ENCODE assay signal across 7 cellular contexts in genomic region chr10:95758351-95759025, GRCh38. TPM values are rescaled to one million over a fixed set of nuclear protein-coding genes. Genes with fewer than 3 reads are reported as not detected.
DNase-seq lines count a peak whose midpoint lies in the region; ATAC-seq and TF ChIP-seq lines count a peak whose summit lies in the region.

No MANE protein-coding gene starts in this region.

- H3K36me3 Mint-ChIP-seq in T-helper 1 cell treated with Interleukin-12 subunit alpha and Interleukin-12 subunit beta and Interleukin-4 antibody, amounts not matched to agents 30 μg/mL and 1 μg/mL, for 36 hours (ENCODE audit: low read depth) = peaks cover 8% of the 10 kb centered on the region

- peak overlapping the region; percentile 18 for H3K4me3 Mint-ChIP-seq in T-helper 1 cell treated with Interleukin-12 subunit alpha and Interleukin-12 subunit beta and Interleukin-4 antibody, amounts not matched to agents 30 μg/mL and 1 μg/mL, for 36 hours

- ATAC-seq in HG02763 (IDR thresholded peaks at IDR 0.05; ENCODE audit: unreplicated experiment) = peak; percentile 43

- H3K14ac ChIP-seq in neuronal stem cell (ENCODE audit: low read length) = peak overlapping the region; percentile 57

- H3K4me2 ChIP-seq in neuronal stem cell (ENCODE audit: insufficient read depth, low read length, poor library complexity, severe bottlenecking) = no peak overlapping the region

- in situ Hi-C loops in GM18951 (cut with MboI; ENCODE audit: low sequenced_read_pairs, unreplicated experiment) = loop anchor here (10.0 kb wide), 2 partner anchors 76 to 366 kb away; no protein-coding TSS in a partner anchor

- H3K36me3 ChIP-seq in neuronal stem cell (replicated peaks in 1 of 2; ENCODE audit: control insufficient read depth in 2 of 2, insufficient read depth in 2 of 2, low read length in 2 of 2) = no peaks in the 10 kb centered on the region

- peaks cover 0 to 7% (median 0%) of the 10 kb centered on the region in 3 experiments for H3K27me3 ChIP-seq in neuronal stem cell (ENCODE audit: control insufficient read depth in 3 of 3, insufficient read depth in 3 of 3, low read depth in 1 of 3, low read length in 3 of 3)

- no peak for DNase-seq in neuronal stem cell (ENCODE audit: low spot score)
- no peak for DNase-seq in NCI-H1930 (lab: John Stamatoyannopoulos, UW)
- DNase-seq in LoVo (ENCODE audit: low spot score) = no peak
- no peak for DNase-seq in NCI-H1694 (lab: John Stamatoyannopoulos, UW)

- H2BK12ac ChIP-seq in neuronal stem cell (ENCODE audit: low read length) = no peak overlapping the region

- H3K9ac ChIP-seq in neuronal stem cell (ENCODE audit: low read depth, low read length, poor library complexity) = no peak overlapping the region

- WGBS in neuronal stem cell (ENCODE audit: extremely low coverage in 2 of 2, insufficient read length in 2 of 2, insufficient replicate concordance in 1 of 2), 2 donors = no CpG with 5 or more reads among the region's 2 CpGs

- no peak overlapping the region for H3K4ac ChIP-seq in neuronal stem cell (ENCODE audit: low read length)

- no peak overlapping the region for H3K27ac ChIP-seq in neuronal stem cell (replicated peaks; ENCODE audit: low read length)

- H3K79me1 ChIP-seq in neuronal stem cell (ENCODE audit: low read depth, low read length) = no peaks in the 10 kb centered on the region

- H3K27ac Mint-ChIP-seq in T-helper 1 cell treated with Interleukin-12 subunit alpha and Interleukin-12 subunit beta and Interleukin-4 antibody, amounts not matched to agents 30 μg/mL and 1 μg/mL, for 36 hours = peak overlapping the region; percentile 82

- H3K4me3 ChIP-seq in neuronal stem cell (ENCODE audit: low read length in 2 of 2) = no peak overlapping the region

- no peak overlapping the region for H2BK120ac ChIP-seq in neuronal stem cell (ENCODE audit: low read depth, low read length)

- no peak overlapping the region for H4K8ac ChIP-seq in neuronal stem cell (ENCODE audit: low read depth, low read length)

- no peak overlapping the region for H2BK5ac ChIP-seq in neuronal stem cell (ENCODE audit: low read length)

- no peak overlapping the region for H3K18ac ChIP-seq in neuronal stem cell (ENCODE audit: low read length)

- H3K23ac ChIP-seq in neuronal stem cell (ENCODE audit: low read depth, low read length, poor library complexity) = no peak overlapping the region

- peak overlapping the region; percentile 37 for H2AFZ ChIP-seq in neuronal stem cell (ENCODE audit: low read length)

- no peak overlapping the region for H2BK15ac ChIP-seq in neuronal stem cell (ENCODE audit: low read length)

- TF ChIP-seq POLR2A in GM18951 (IDR thresholded peaks at IDR 0.05; ENCODE audit: extremely low read depth, insufficient read depth, insufficient read length) = peak; percentile 53

- peaks cover 55% of the 10 kb centered on the region for H3K4me1 Mint-ChIP-seq in T-helper 1 cell treated with Interleukin-12 subunit alpha and Interleukin-12 subunit beta and Interleukin-4 antibody, amounts not matched to agents 30 μg/mL and 1 μg/mL, for 36 hours (ENCODE audit: low read depth)

- H3K9me3 Mint-ChIP-seq in T-helper 1 cell treated with Interleukin-12 subunit alpha and Interleukin-12 subunit beta and Interleukin-4 antibody, amounts not matched to agents 30 μg/mL and 1 μg/mL, for 36 hours = peaks cover 4% of the 10 kb centered on the region

- H3K27me3 Mint-ChIP-seq in T-helper 1 cell treated with Interleukin-12 subunit alpha and Interleukin-12 subunit beta and Interleukin-4 antibody, amounts not matched to agents 30 μg/mL and 1 μg/mL, for 36 hours (ENCODE audit: low read depth) = peaks cover 10% of the 10 kb centered on the region

- no peak overlapping the region for H2AK5ac ChIP-seq in neuronal stem cell (ENCODE audit: low read depth, low read length)

- peaks cover 5 to 8% of the 10 kb centered on the region in 2 donors for H3K4me1 ChIP-seq in neuronal stem cell (ENCODE audit: control insufficient read depth in 2 of 2, insufficient read depth in 1 of 2, low read depth in 1 of 2, low read length in 2 of 2)

- H3K9me3 ChIP-seq in neuronal stem cell (replicated peaks in 1 of 2; ENCODE audit: control insufficient read depth in 2 of 2, insufficient read depth in 1 of 2, low read depth in 1 of 2, low read length in 2 of 2) = no peaks in the 10 kb centered on the region

- no peak overlapping the region for H4K91ac ChIP-seq in neuronal stem cell (ENCODE audit: low read depth, low read length, poor library complexity)

RNA-seq across cellular contexts. Expression of gene ENTPD1, which starts 2.5 kb away (rescaled TPM):
- 0.52 TPM for polyA plus RNA-seq in neuronal stem cell (2013, experiment 1 of 2)
- 0.58 TPM for polyA plus RNA-seq in neuronal stem cell (2013, experiment 2 of 2)
